ENCODE assay signal across 25 cellular contexts in genomic region chr3:127606086-127606805, GRCh38.
"Had no signal": no experiment of that assay in that cellular context is flagged by ENCODE, and none has a peak within 500 bp of the region (broad histone marks: within the 10 kb centered on the region; RNA-seq: fewer than 3 reads in every experiment).

No MANE protein-coding gene starts in this region.

- H3K27ac Mint-ChIP-seq: activated naive CD4-positive, alpha-beta T cell treated with anti-CD3 and anti-CD28 coated beads, Interleukin-2, amount 50 U/mL, for 72 hours; activated T-helper 1 cell treated with anti-CD3 and anti-CD28 coated beads, Interleukin-12 subunit alpha, Interleukin-12 subunit beta, Interleukin-2, Interleukin-4 antibody, amounts not matched to agents 30 ng/mL and 10 ng/mL and 1 ng/mL, durations not matched to agents 14 hours and 24 hours and 36 hours; stimulated activated naive CD8-positive, alpha-beta T cell treated with anti-CD3 and anti-CD28 coated beads, Interleukin-15, Interleukin-2, amounts not matched to agents 100 ng/mL and 50 ng/mL, for 24 hours; T-cell; T-helper 2 cell treated with Interferon-gamma antibody and Interleukin-4, amounts not matched to agents 5 μg/mL and 100 μg/mL, for 36 hours had no signal

- H3K4me3 Mint-ChIP-seq: activated T-helper 1 cell treated with anti-CD3 and anti-CD28 coated beads, Interleukin-12 subunit alpha, Interleukin-12 subunit beta, Interleukin-2, Interleukin-4 antibody, amounts not matched to agents 30 ng/mL and 10 ng/mL and 1 ng/mL, durations not matched to agents 14 hours and 24 hours and 36 hours; naive thymus-derived CD4-positive, alpha-beta T cell; neural crest cell; stimulated activated naive CD8-positive, alpha-beta T cell treated with anti-CD3 and anti-CD28 coated beads, Interleukin-15, Interleukin-2, amounts not matched to agents 100 ng/mL and 50 ng/mL, for 24 hours; T-cell; T-helper 2 cell treated with Interferon-gamma antibody and Interleukin-4, amounts not matched to agents 5 μg/mL and 100 μg/mL, for 36 hours had no signal

- H3K4me1 ChIP-seq: ascending aorta, foreskin keratinocyte, lower lobe of right lung, sigmoid colon, thyroid gland had no signal

- H3K36me3 ChIP-seq: adrenal gland had no signal

- H3K27me3 ChIP-seq: adrenal gland, ascending aorta, brain microvascular endothelial cell, foreskin keratinocyte, sigmoid colon, thyroid gland had no signal

- H3K9me3 ChIP-seq: adrenal gland, ascending aorta, lower lobe of right lung, mucosa of descending colon, sigmoid colon, thyroid gland had no signal

- FAIRE-seq: kidney, TTC549 had no signal

- H3K9me3 Mint-ChIP-seq: activated naive CD4-positive, alpha-beta T cell treated with anti-CD3 and anti-CD28 coated beads, Interleukin-2, amount 50 U/mL, for 72 hours; activated T-helper 1 cell treated with anti-CD3 and anti-CD28 coated beads, Interleukin-12 subunit alpha, Interleukin-12 subunit beta, Interleukin-2, Interleukin-4 antibody, amounts not matched to agents 30 ng/mL and 10 ng/mL and 1 ng/mL, durations not matched to agents 14 hours and 24 hours and 36 hours; naive thymus-derived CD4-positive, alpha-beta T cell; neural crest cell; stimulated activated naive CD8-positive, alpha-beta T cell treated with anti-CD3 and anti-CD28 coated beads, Interleukin-15, Interleukin-2, amounts not matched to agents 100 ng/mL and 50 ng/mL, for 24 hours; T-cell; T-helper 2 cell treated with Interferon-gamma antibody and Interleukin-4, amounts not matched to agents 5 μg/mL and 100 μg/mL, for 36 hours had no signal

- H3K27me3 Mint-ChIP-seq: naive thymus-derived CD4-positive, alpha-beta T cell; stimulated activated naive CD8-positive, alpha-beta T cell treated with anti-CD3 and anti-CD28 coated beads, Interleukin-15, Interleukin-2, amounts not matched to agents 100 ng/mL and 50 ng/mL, for 24 hours; T-cell had no signal

- H3K4me3 ChIP-seq: adrenal gland, ascending aorta, lower lobe of right lung, mucosa of descending colon, sigmoid colon, thyroid gland had no signal

- H3K4me1 Mint-ChIP-seq: T-cell had no signal

- DNase-seq: activated CD4-positive, alpha-beta T cell treated with anti-CD3 and anti-CD28 coated beads, Interleukin-2, amount 50 U/mL, for 48 hours; activated gamma-delta T cell; adrenal gland; brain microvascular endothelial cell; central memory CD4-positive, alpha-beta T cell; effector memory CD4-positive, alpha-beta T cell; foreskin keratinocyte; kidney; mesendoderm; mucosa of descending colon; naive thymus-derived CD4-positive, alpha-beta T cell; occipital lobe; sigmoid colon; stimulated activated CD4-positive, alpha-beta T cell treated with anti-CD3 and anti-CD28 coated beads, Interleukin-4, amount 100 ng/mL, for 4 hours; substantia nigra; T-cell; thyroid gland had no signal

- H3K27ac ChIP-seq: adrenal gland, ascending aorta, brain microvascular endothelial cell, foreskin keratinocyte, lower lobe of right lung, sigmoid colon, thyroid gland had no signal

- ATAC-seq: activated naive CD4-positive, alpha-beta T cell treated with anti-CD3 and anti-CD28 coated beads, Interleukin-2, amount 50 U/mL, for 72 hours; foreskin keratinocyte; mucosa of descending colon; naive thymus-derived CD4-positive, alpha-beta T cell; T-cell had no signal
